In genomic region chr4:73222466-73223257, GRCh38 we compare ENCODE assay signal across 7 cellular contexts. TPM values are rescaled to one million over a fixed set of nuclear protein-coding genes. Genes with fewer than 3 reads are reported as not detected.
DNase-seq lines count a peak whose midpoint lies in the region; TF ChIP-seq lines count a peak whose summit lies in the region.

No MANE protein-coding gene starts in this region.

- 0 out of 2 replicates have a peak, but pooled peaks cover 3% of the 10 kb centered on the region for H3K36me3 ChIP-seq in Loucy (ENCODE audit: insufficient read depth, low read length)
- H3K36me3 ChIP-seq in right atrium auricular region = no peaks in the 10 kb centered on the region

- H3K9ac ChIP-seq in Loucy (ENCODE audit: low read depth, low read length, poor library complexity, severe bottlenecking) = peak overlapping the region; percentile 77

- peak overlapping the region; percentile 35; the same call in 1 of the 2 replicates for H2AFZ ChIP-seq in Loucy (ENCODE audit: low read length)

- H3F3A ChIP-seq in Loucy (ENCODE audit: low read depth) = no peaks in the 10 kb centered on the region

- TF ChIP-seq CTCF in GM12865 (IDR thresholded peaks at IDR 0.05; ENCODE audit: insufficient read depth, low read depth, low read length, missing control alignments) (no peak), Loucy (conservative IDR thresholded peaks at IDR 0.05; ENCODE audit: low read length) (no peak), right atrium auricular region (IDR thresholded peaks at IDR 0.05) (no peak), retinal pigment epithelial cell (conservative IDR thresholded peaks at IDR 0.05; ENCODE audit: low read depth, low read length) (no peak)

- no peak overlapping the region for H3K4me3 ChIP-seq in GM12865 (ENCODE audit: low read depth, low read length)
- peak overlapping the region; percentile 84 for H3K4me3 ChIP-seq in Loucy (ENCODE audit: low read length, poor library complexity, severe bottlenecking)
- peak overlapping the region; percentile 54 to 57 for H3K4me3 ChIP-seq in right atrium auricular region
- peak overlapping the region; percentile 86 for H3K4me3 ChIP-seq in retinal pigment epithelial cell (ENCODE audit: low read length)

- H4K20me1 ChIP-seq in Loucy (ENCODE audit: insufficient read depth, low read length, poor library complexity, severe bottlenecking) = peaks cover 51% of the 10 kb centered on the region

- H3K9me3 ChIP-seq in Loucy (ENCODE audit: insufficient read depth, low read depth, low read length) (no peaks in the 10 kb centered on the region), right atrium auricular region (no peaks in the 10 kb centered on the region)

- H3K27me3 ChIP-seq in Loucy (ENCODE audit: insufficient read depth, low read length, poor library complexity, severe bottlenecking) (no peaks in the 10 kb centered on the region), right atrium auricular region (no peaks in the 10 kb centered on the region)

- no peaks in the 10 kb centered on the region for H3K9me2 ChIP-seq in Loucy (replicated peaks; ENCODE audit: low read depth, low read length)

- H3K4me2 ChIP-seq in Loucy (ENCODE audit: low read depth, low read length, poor library complexity, severe bottlenecking) = peak overlapping the region; percentile 73

- H3K79me2 ChIP-seq in Loucy (ENCODE audit: insufficient read depth, low read length) = peaks cover 74% of the 10 kb centered on the region

- H3K4me1 ChIP-seq in Loucy (ENCODE audit: insufficient read depth, low read length, poor library complexity, severe bottlenecking) (peaks cover 13% of the 10 kb centered on the region), right atrium auricular region (peaks cover 0 to 33% of the 10 kb centered on the region in 2 donors)

- peak overlapping the region; percentile 80 to 86 for H3K27ac ChIP-seq in right atrium auricular region

- peak; percentile 42 for DNase-seq in GM12865 (ENCODE audit: low read depth)
- DNase-seq in HCEC 1CT = peak; percentile 88
- peak; percentile 84 to 87 for DNase-seq in SHP77 (lab: John Stamatoyannopoulos, UW)
- peak in 44 of 56 donors; percentile 5 to 95 (median 44) for DNase-seq in amygdala (lab: John Stamatoyannopoulos, UW)
- DNase-seq in right atrium auricular region (ENCODE audit: low spot score) = no peak
- DNase-seq in retinal pigment epithelial cell (ENCODE audit: low read depth) = peak; percentile 91

RNA-seq across cellular contexts. Expression of gene ANKRD17, which starts 35.9 kb away (rescaled TPM):
- 10 to 100 TPM; 47.1 to 56.3 TPM for total RNA-seq in right atrium auricular region
